8 cellular contexts compared by ENCODE assay signal in the genomic region with DNA sequence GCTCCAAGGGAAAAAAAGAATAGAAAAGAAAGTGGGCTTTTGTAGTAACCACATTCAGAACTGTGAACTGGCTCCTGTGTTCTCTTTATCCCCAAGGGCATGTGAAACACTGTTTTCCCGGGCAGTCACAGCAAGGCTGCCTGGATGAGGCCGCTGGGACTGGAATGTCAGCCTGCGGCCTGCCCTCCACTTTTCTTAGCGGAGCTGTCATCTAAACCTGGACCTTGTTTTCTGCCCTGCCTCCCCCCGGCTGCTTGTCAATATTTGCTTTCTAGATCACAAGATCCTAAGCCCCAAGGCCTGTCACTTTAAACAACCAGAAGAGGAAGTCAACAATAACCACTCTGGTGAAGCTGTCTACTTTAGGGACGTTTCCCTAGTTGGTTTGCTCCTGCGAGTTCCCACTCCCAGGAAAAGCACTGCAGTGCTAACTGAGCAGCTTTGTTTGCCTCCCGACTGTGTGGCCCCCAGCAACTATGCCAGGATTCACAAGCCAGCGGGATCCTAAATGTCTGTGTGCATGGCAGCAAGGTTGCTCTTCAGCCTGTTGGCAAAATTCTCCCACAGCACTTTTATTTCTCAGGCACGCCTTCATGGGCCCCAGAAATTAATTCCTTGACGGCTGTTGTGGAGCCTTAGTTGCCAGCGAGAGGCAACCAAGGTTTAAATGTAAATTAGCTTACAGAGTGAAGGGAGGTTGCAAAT. TPM values are rescaled to one million over a fixed set of nuclear protein-coding genes. Genes with fewer than 3 reads are reported as not detected.
DNase-seq lines count a peak whose midpoint lies in the region; ATAC-seq, FAIRE-seq and TF ChIP-seq lines count a peak whose summit lies in the region.

No MANE protein-coding gene starts in this region.

- ATAC-seq in left colon (peak; percentile 96), GM19395 (IDR thresholded peaks at IDR 0.05; ENCODE audit: unreplicated experiment) (no peak), GM18511 (IDR thresholded peaks at IDR 0.05; ENCODE audit: unreplicated experiment) (no peak)

- H3K36me3 Mint-ChIP-seq in astrocyte (ENCODE audit: low read depth, unreplicated experiment): no peaks in the 10 kb centered on the region

- TF ChIP-seq CTCF in astrocyte (IDR thresholded peaks at IDR 0.05; ENCODE audit: insufficient read depth, low read depth, low read length): no peak

- peak overlapping the region; percentile 51 for H3K4me2 ChIP-seq in astrocyte (ENCODE audit: low read length)

- peaks cover 7% of the 10 kb centered on the region for H3K4me1 ChIP-seq in astrocyte (ENCODE audit: insufficient read depth, low read length)

- no peaks in the 10 kb centered on the region for H3K36me3 ChIP-seq in astrocyte (ENCODE audit: insufficient read depth, low read length)

- no peak for FAIRE-seq in astrocyte (lab: Jason Lieb, UNC)

- no peaks in the 10 kb centered on the region for H4K20me1 ChIP-seq in astrocyte (ENCODE audit: insufficient read depth, low read length)

- H3K27ac Mint-ChIP-seq in astrocyte (ENCODE audit: unreplicated experiment): peak overlapping the region; percentile 85

- H3K9me3 Mint-ChIP-seq in astrocyte (ENCODE audit: unreplicated experiment): no peaks in the 10 kb centered on the region

- DNase-seq in M059J (ENCODE audit: low read depth) (peak; percentile 61), astrocyte (ENCODE audit: low read depth) (no peak), left colon (peak; percentile 71 to 74), superior temporal gyrus (ENCODE audit: extremely low spot score) (peak; percentile 10), NCI-H146 treated with DMSO at 0.1 percent for 48 hours (lab: John Stamatoyannopoulos, UW; ENCODE audit: unreplicated experiment) (no peak), NCI-H1105 treated with DMSO at 0.1 percent for 48 hours (lab: John Stamatoyannopoulos, UW) (no peak)

- H2AFZ ChIP-seq in astrocyte (ENCODE audit: low read depth, low read length): peak overlapping the region; percentile 59

- no peak overlapping the region for H3K4me3 ChIP-seq in astrocyte (ENCODE audit: insufficient read depth, low read depth, low read length)

- no peak overlapping the region for H3K9ac ChIP-seq in astrocyte (ENCODE audit: low read length)

- intact Hi-C loops in left colon (cut with DNase I, micrococcal nuclease): no loop called here

- H3K79me2 ChIP-seq in astrocyte (ENCODE audit: insufficient read depth, low read length): no peaks in the 10 kb centered on the region

- H3K4me3 Mint-ChIP-seq in astrocyte (ENCODE audit: unreplicated experiment): no peak overlapping the region

- no peaks in the 10 kb centered on the region for H3K9me3 ChIP-seq in astrocyte (ENCODE audit: insufficient read depth, low read depth, low read length)

- no peak overlapping the region for H3K27ac ChIP-seq in astrocyte (ENCODE audit: low read depth, low read length)

- no peaks in the 10 kb centered on the region for H3K27me3 Mint-ChIP-seq in astrocyte (ENCODE audit: low read depth, unreplicated experiment)

- peaks cover 22% of the 10 kb centered on the region for H3K4me1 Mint-ChIP-seq in astrocyte (ENCODE audit: low read depth, unreplicated experiment)

- H3K27me3 ChIP-seq in astrocyte (ENCODE audit: insufficient read depth, low read length): no peaks in the 10 kb centered on the region

RNA-seq across cellular contexts. Expression of gene SOWAHC, which starts 30.6 kb away (rescaled TPM):
- total RNA-seq in M059J (2014; rRNA removed; shearing (Covaris generic)): 7.5 and 11.4 TPM in 2 replicates
- total RNA-seq in astrocyte: 14.1 and 16.5 TPM in 2 replicates
- total RNA-seq in left colon: 10 to 100 TPM; 42.4 to 55.8 TPM

RNA-seq across cellular contexts. Expression of gene SEPTIN10, which starts 31.0 kb away (rescaled TPM):
- 47.0 and 74.5 TPM in 2 replicates for total RNA-seq in M059J (2014; rRNA removed; shearing (Covaris generic))
- total RNA-seq in astrocyte (76.3 and 90.8 TPM in 2 replicates), left colon (10 to 100 TPM; 77.1 to 80.8 TPM)

Comparison
In these comparisons a context has a peak if more than half of its experiments do, and no peak if none do; other contexts are left out.
1. DNase-seq: peak in M059J (single experiment), left colon (2 of 2) and superior temporal gyrus (single experiment); none in astrocyte (single experiment), NCI-H146 treated with DMSO at 0.1 percent for 48 hours (single experiment) and NCI-H1105 treated with DMSO at 0.1 percent for 48 hours (single experiment).